9 cellular contexts compared by ENCODE assay signal in the genomic region with DNA sequence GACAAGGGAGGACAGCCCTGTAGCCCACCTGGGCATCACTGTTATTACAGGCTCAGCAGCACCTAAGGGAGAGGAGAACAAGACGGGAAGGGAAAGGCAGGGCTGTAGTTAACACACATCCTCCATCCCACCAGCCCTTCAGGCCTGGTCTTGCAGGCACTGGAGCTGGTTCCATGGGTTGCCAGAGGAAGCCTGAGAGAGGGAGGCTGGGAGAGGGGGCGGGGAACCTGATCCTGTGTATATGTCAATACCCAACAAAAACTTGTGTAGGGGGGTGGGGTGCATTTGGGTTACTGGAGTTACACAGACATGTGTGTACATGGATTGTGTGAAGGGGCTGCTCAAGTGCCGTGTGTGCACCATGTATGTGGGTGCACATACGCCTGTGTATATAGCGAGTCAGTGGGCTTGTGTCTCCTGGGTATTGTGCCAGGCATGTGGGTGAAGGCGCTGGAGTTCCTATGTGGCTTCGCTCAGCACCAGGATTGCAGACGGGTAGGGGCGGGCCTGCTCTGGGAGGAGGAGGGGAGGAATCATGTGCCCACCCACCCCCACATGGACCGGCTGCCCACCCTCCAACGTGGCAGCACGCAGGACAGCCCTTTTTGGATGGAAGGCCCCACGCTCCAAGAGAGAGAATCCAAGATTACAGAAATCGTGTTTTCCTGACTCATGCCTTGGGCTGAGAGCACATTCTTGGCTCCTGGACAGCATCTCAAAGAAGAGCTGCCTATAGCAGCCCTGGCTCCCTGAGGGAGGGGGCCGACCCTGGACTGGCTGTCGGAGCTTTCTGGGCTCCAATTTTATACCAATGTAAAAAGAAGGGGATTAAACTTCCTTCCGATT. TPM values are rescaled to one million over a fixed set of nuclear protein-coding genes. Genes with fewer than 3 reads are reported as not detected.
DNase-seq lines count a peak whose midpoint lies in the region; ATAC-seq and TF ChIP-seq lines count a peak whose summit lies in the region.
"Had no signal": no experiment of that assay in that cellular context is flagged by ENCODE, and none has a peak within 500 bp of the region (broad histone marks: within the 10 kb centered on the region; RNA-seq: fewer than 3 reads in every experiment).

No MANE protein-coding gene starts in this region.

- H3K4me1 Mint-ChIP-seq in endodermal cell (peaks cover 62% of the 10 kb centered on the region), T-cell (peaks cover 16 to 20% (median 16%) of the 10 kb centered on the region in 3 donors)
- H3K4me1 Mint-ChIP-seq in activated naive CD4-positive, alpha-beta T cell treated with anti-CD3 and anti-CD28 coated beads, Interleukin-2, amount 10 ng/mL, durations not matched to agents 7 days and 5 days, result peaks cover 21% of the 10 kb centered on the region

- H3K9me3 ChIP-seq in endodermal cell (ENCODE audit: control insufficient read depth, low read length) (no peaks in the 10 kb centered on the region), mucosa of rectum (ENCODE audit: control insufficient read depth in 2 of 2, low read length in 2 of 2) (no peaks in the 10 kb centered on the region), uterus (no peaks in the 10 kb centered on the region)

- TF ChIP-seq POLR2A in uterus (IDR thresholded peaks at IDR 0.05), result no peak

- DNase-seq in NCI-H446 treated with DMSO at 0.1 percent for 48 hours (lab: John Stamatoyannopoulos, UW) (peak; percentile 53), endodermal cell (peak; percentile 63), uterus (peak; percentile 84 to 88), T-cell (no peak), NCI-H69 (lab: John Stamatoyannopoulos, UW) (no peak)
- DNase-seq in activated naive CD4-positive, alpha-beta T cell treated with anti-CD3 and anti-CD28 coated beads, Interleukin-2, amount 10 ng/mL, durations not matched to agents 7 days and 5 days, result no peak
- DNase-seq: activated T-cell treated with anti-CD3 and anti-CD28 coated beads, Interleukin-2, amount 50 U/mL, for 1 hour; immature natural killer cell had no signal

- H3K9ac ChIP-seq in endodermal cell (ENCODE audit: extremely low read depth, low read length, poor library complexity, severe bottlenecking) (no peak overlapping the region), mucosa of rectum (ENCODE audit: low read depth in 1 of 2, low read length in 2 of 2) (no peak overlapping the region)

- ATAC-seq in T-cell (replicated peaks in 1 of 4), result no peak

- no peak overlapping the region for H3K4me3 Mint-ChIP-seq in endodermal cell
- H3K4me3 Mint-ChIP-seq in T-cell, result no peak overlapping the region
- H3K4me3 Mint-ChIP-seq in activated naive CD4-positive, alpha-beta T cell treated with anti-CD3 and anti-CD28 coated beads, Interleukin-2, amount 10 ng/mL, durations not matched to agents 7 days and 5 days, result no peak overlapping the region
- H3K4me3 Mint-ChIP-seq: immature natural killer cell had no signal

- no peaks in the 10 kb centered on the region for H3K9me3 Mint-ChIP-seq in endodermal cell
- no peaks in the 10 kb centered on the region for H3K9me3 Mint-ChIP-seq in T-cell
- H3K9me3 Mint-ChIP-seq in activated naive CD4-positive, alpha-beta T cell treated with anti-CD3 and anti-CD28 coated beads, Interleukin-2, amount 10 ng/mL, durations not matched to agents 7 days and 5 days, result no peaks in the 10 kb centered on the region
- H3K9me3 Mint-ChIP-seq: immature natural killer cell had no signal

- H3K27me3 Mint-ChIP-seq in endodermal cell (ENCODE audit: insufficient read depth), result no peaks in the 10 kb centered on the region
- H3K27me3 Mint-ChIP-seq in T-cell, result no peaks in the 10 kb centered on the region
- peaks cover 19% of the 10 kb centered on the region for H3K27me3 Mint-ChIP-seq in activated naive CD4-positive, alpha-beta T cell treated with anti-CD3 and anti-CD28 coated beads, Interleukin-2, amount 10 ng/mL, durations not matched to agents 7 days and 5 days

- no peak for TF ChIP-seq CTCF in endodermal cell (conservative IDR thresholded peaks at IDR 0.05)
- TF ChIP-seq CTCF in uterus (IDR thresholded peaks at IDR 0.05), result no peak

- H3K36me3 Mint-ChIP-seq in endodermal cell (ENCODE audit: low read depth) (no peaks in the 10 kb centered on the region), T-cell (no peaks in the 10 kb centered on the region)
- H3K36me3 Mint-ChIP-seq in activated naive CD4-positive, alpha-beta T cell treated with anti-CD3 and anti-CD28 coated beads, Interleukin-2, amount 10 ng/mL, durations not matched to agents 7 days and 5 days, result no peaks in the 10 kb centered on the region
- H3K36me3 Mint-ChIP-seq: immature natural killer cell had no signal

- no peaks in the 10 kb centered on the region for H3K36me3 ChIP-seq in endodermal cell (ENCODE audit: control insufficient read depth, insufficient read depth, low read length)
- H3K36me3 ChIP-seq in mucosa of rectum (ENCODE audit: control insufficient read depth in 2 of 2, insufficient read depth in 2 of 2, low read length in 2 of 2), result no peaks in the 10 kb centered on the region
- no peaks in the 10 kb centered on the region for H3K36me3 ChIP-seq in uterus

- H3K27ac Mint-ChIP-seq in endodermal cell (no peak overlapping the region), T-cell (no peak overlapping the region)
- H3K27ac Mint-ChIP-seq in activated naive CD4-positive, alpha-beta T cell treated with anti-CD3 and anti-CD28 coated beads, Interleukin-2, amount 10 ng/mL, durations not matched to agents 7 days and 5 days, result no peak overlapping the region
- H3K27ac Mint-ChIP-seq: immature natural killer cell had no signal

- 88 to 93% methylated on average over 8 to 16 of the region's 17 CpGs for WGBS in endodermal cell (ENCODE audit: insufficient coverage in 1 of 2, insufficient read length in 1 of 2), 2 experiments

- H3K4me1 ChIP-seq in endodermal cell (ENCODE audit: control insufficient read depth, insufficient read depth, low read length) (peaks cover 45% of the 10 kb centered on the region), mucosa of rectum (ENCODE audit: control insufficient read depth in 2 of 2, insufficient read depth in 2 of 2, low read length in 2 of 2) (peaks cover 34 to 39% of the 10 kb centered on the region in 2 donors), uterus (peaks cover 15 to 36% of the 10 kb centered on the region in 2 donors)

- POLR2A ChIA-PET in T-cell (lab: Charles Lee), result no interaction called here

- H3K27ac ChIP-seq in endodermal cell (ENCODE audit: low read depth, low read length), result no peak overlapping the region
- H3K27ac ChIP-seq in mucosa of rectum (ENCODE audit: low read depth in 2 of 2, low read length in 2 of 2), result peak overlapping the region; percentile 74 to 86
- peak overlapping the region; percentile 99 to 100 for H3K27ac ChIP-seq in uterus

- H3K27me3 ChIP-seq in endodermal cell (ENCODE audit: control insufficient read depth, insufficient read depth, low read length, poor library complexity, severe bottlenecking) (no peaks in the 10 kb centered on the region), mucosa of rectum (ENCODE audit: control insufficient read depth in 2 of 2, insufficient read depth in 2 of 2, low read length in 2 of 2) (no peaks in the 10 kb centered on the region), uterus (no peaks in the 10 kb centered on the region)

- CTCF ChIA-PET in T-cell (lab: Charles Lee), result no interaction called here
- CTCF ChIA-PET in activated naive CD4-positive, alpha-beta T cell treated with anti-CD3 and anti-CD28 coated beads, Interleukin-2, amount 10 ng/mL, durations not matched to agents 7 days and 5 days (lab: Charles Lee), result interaction anchor here (1.4 kb wide), 1 partner anchor 9 kb away, joined by 5 read pairs; no protein-coding TSS in a partner anchor

- intact Hi-C loops in uterus (cut with DNase I; ENCODE audit: low total_unique reads), result no loop called here

- H3K4me3 ChIP-seq in endodermal cell (ENCODE audit: low read length), result no peak overlapping the region
- H3K4me3 ChIP-seq in mucosa of rectum (ENCODE audit: low read length in 2 of 2), result no peak overlapping the region
- H3K4me3 ChIP-seq in uterus, result no peak overlapping the region

RNA-seq across cellular contexts. Expression of a gene that starts 4.2 kb away (rescaled TPM):
- total RNA-seq in endodermal cell (100 to 1,000 TPM; 414 to 454 TPM), uterus (100 to 1,000 TPM; 134 to 847 (median 280) TPM), T-cell (10 to 100 TPM in 3 of 5 donors, 1 to 10 TPM in 2; 5.2 to 16.4 (median 13.9) TPM)
- 364 TPM for polyA plus RNA-seq in endodermal cell (2013, experiment 1 of 2)
- 386 TPM for polyA plus RNA-seq in endodermal cell (2013, experiment 2 of 2)

RNA-seq across cellular contexts. Expression of a gene that starts 32.1 kb away (rescaled TPM):
- 1 to 10 TPM; 3.0 to 8.6 TPM for total RNA-seq in endodermal cell
- polyA plus RNA-seq in endodermal cell (2013, experiment 1 of 2), result 9.4 TPM
- 7.7 TPM for polyA plus RNA-seq in endodermal cell (2013, experiment 2 of 2)
- total RNA-seq in uterus, result 10 to 100 TPM in 3 of 4 donors, 1 to 10 TPM in 1; 9.6 to 52.9 (median 28.2) TPM
- 10 to 100 TPM; 31.4 to 81.3 (median 70.9) TPM for total RNA-seq in T-cell

Comparison
In these comparisons a context has a peak if more than half of its experiments do, and no peak if none do; other contexts are left out.
1. DNase-seq: peak in NCI-H446 treated with DMSO at 0.1 percent for 48 hours (single experiment), endodermal cell (single experiment) and uterus (2 of 2); none in T-cell (0 of 34), NCI-H69 (single experiment) and activated naive CD4-positive, alpha-beta T cell treated with anti-CD3 and anti-CD28 coated beads, Interleukin-2, amount 10 ng/mL, durations not matched to agents 7 days and 5 days (single experiment).
2. RNA of a gene that starts 4.2 kb away (total RNA-seq): 414 to 454 TPM in endodermal cell and 134 to 847 TPM in uterus; 5.2 to 16.4 TPM in T-cell; every median in the first group is over 4 times any median in the second.